Comparison of ENCODE assay signal across 21 cellular contexts in the genomic region with DNA sequence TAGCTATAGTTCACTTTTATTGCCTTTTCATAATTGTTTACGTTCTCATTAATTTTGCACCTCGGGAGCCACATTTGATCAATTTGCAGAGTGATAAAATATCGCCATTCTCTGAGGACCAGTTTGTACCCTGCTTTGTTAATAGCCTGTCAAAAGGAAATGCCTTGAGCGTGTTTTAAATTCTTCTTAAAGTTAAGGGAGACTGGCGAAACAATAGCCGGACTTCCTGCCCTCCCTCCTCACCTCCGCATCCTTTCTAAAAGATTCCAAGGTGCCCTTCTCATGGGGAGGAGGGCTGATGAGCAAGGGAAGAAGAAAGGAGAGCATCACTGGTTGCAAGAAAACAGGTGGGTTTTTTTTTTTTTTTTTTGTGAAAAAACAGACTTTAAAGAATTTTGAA.
DNase-seq lines count a peak whose midpoint lies in the region; ATAC-seq and TF ChIP-seq lines count a peak whose summit lies in the region.
"Had no signal": no experiment of that assay in that cellular context is flagged by ENCODE, and none has a peak within 500 bp of the region (broad histone marks: within the 10 kb centered on the region; RNA-seq: fewer than 3 reads in every experiment).

No MANE protein-coding gene starts in this region.

- DNase-seq in left ventricle myocardium superior (no peak), cardiac septum (ENCODE audit: low spot score) (no peak), cardiac fibroblast (ENCODE audit: low read depth in 2 of 2) (peak; percentile 40 to 60), fibroblast of pulmonary artery (ENCODE audit: low read depth) (peak; percentile 61), pulmonary artery endothelial cell (ENCODE audit: low read depth, low spot score) (peak; percentile 89)
- DNase-seq in activated T-cell treated with anti-CD3 and anti-CD28 coated beads, Interleukin-2, amount 50 U/mL, for 24 hours = no peak
- DNase-seq: CD4-positive, CD25-positive, alpha-beta regulatory T cell; GOT3; MM.1S; NCI-H2029; NCI-H446 treated with DMSO at 0.1 percent for 48 hours; NCI-H526; NCI-H82; NK-92 treated with Interleukin-12 subunit alpha and Interleukin-12 subunit beta, amount 100 ng/mL, for 24 hours; PC-3 had no signal

- no peaks in the 10 kb centered on the region for H3K36me3 Mint-ChIP-seq in activated T-cell treated with anti-CD3 and anti-CD28 coated beads, Interleukin-2, amount 50 U/mL, for 24 hours (ENCODE audit: low read depth)
- H3K36me3 Mint-ChIP-seq: CD4-positive, CD25-positive, alpha-beta regulatory T cell; IgD-negative memory B cell had no signal

- peaks cover 60% of the 10 kb centered on the region for H3K27me3 Mint-ChIP-seq in activated T-cell treated with anti-CD3 and anti-CD28 coated beads, Interleukin-2, amount 50 U/mL, for 24 hours

- H3K9me3 Mint-ChIP-seq in activated T-cell treated with anti-CD3 and anti-CD28 coated beads, Interleukin-2, amount 50 U/mL, for 24 hours = no peaks in the 10 kb centered on the region

- TF ChIP-seq CTCF in cardiac fibroblast (IDR thresholded peaks at IDR 0.05; ENCODE audit: low read depth, low read length) (no peak), fibroblast of pulmonary artery (IDR thresholded peaks at IDR 0.05; ENCODE audit: low read length, missing control alignments) (no peak)

- ATAC-seq in left ventricle myocardium superior = peak; percentile 43
- ATAC-seq in GM18498 (IDR thresholded peaks at IDR 0.05; ENCODE audit: unreplicated experiment) = no peak
- no peak for ATAC-seq in GM18909 (IDR thresholded peaks at IDR 0.05; ENCODE audit: poor library complexity, unreplicated experiment)
- ATAC-seq: HCT116 had no signal

- intact Hi-C loops in left ventricle myocardium superior (cut with micrococcal nuclease) (no loop called here), cardiac septum (cut with DNase I) (no loop called here)

- H3K4me3 ChIP-seq in cardiac fibroblast (replicated peaks in 1 of 2; ENCODE audit: low read depth in 2 of 2, low read length in 2 of 2) (no peak overlapping the region), fibroblast of pulmonary artery (replicated peaks; ENCODE audit: low read depth, low read length) (no peak overlapping the region)
- H3K4me3 ChIP-seq: BLaER1, SJSA1 had no signal

- peaks cover 3% of the 10 kb centered on the region for H3K4me1 Mint-ChIP-seq in activated T-cell treated with anti-CD3 and anti-CD28 coated beads, Interleukin-2, amount 50 U/mL, for 24 hours (ENCODE audit: low read depth)

- H3K4me3 Mint-ChIP-seq in activated T-cell treated with anti-CD3 and anti-CD28 coated beads, Interleukin-2, amount 50 U/mL, for 24 hours = no peak overlapping the region
- H3K4me3 Mint-ChIP-seq: CD4-positive, CD25-positive, alpha-beta regulatory T cell; IgD-negative memory B cell had no signal

- no peak overlapping the region for H3K27ac Mint-ChIP-seq in activated T-cell treated with anti-CD3 and anti-CD28 coated beads, Interleukin-2, amount 50 U/mL, for 24 hours
- H3K27ac Mint-ChIP-seq: CD4-positive, CD25-positive, alpha-beta regulatory T cell; IgD-negative memory B cell had no signal

Comparison
In these comparisons a context has a peak if more than half of its experiments do, and no peak if none do; other contexts are left out.
1. DNase-seq: peak in cardiac fibroblast (2 of 2), fibroblast of pulmonary artery (single experiment) and pulmonary artery endothelial cell (single experiment); none in left ventricle myocardium superior (single experiment), cardiac septum (single experiment) and activated T-cell treated with anti-CD3 and anti-CD28 coated beads, Interleukin-2, amount 50 U/mL, for 24 hours (single experiment).